1 cellular context compared by ENCODE assay signal in the genomic region with DNA sequence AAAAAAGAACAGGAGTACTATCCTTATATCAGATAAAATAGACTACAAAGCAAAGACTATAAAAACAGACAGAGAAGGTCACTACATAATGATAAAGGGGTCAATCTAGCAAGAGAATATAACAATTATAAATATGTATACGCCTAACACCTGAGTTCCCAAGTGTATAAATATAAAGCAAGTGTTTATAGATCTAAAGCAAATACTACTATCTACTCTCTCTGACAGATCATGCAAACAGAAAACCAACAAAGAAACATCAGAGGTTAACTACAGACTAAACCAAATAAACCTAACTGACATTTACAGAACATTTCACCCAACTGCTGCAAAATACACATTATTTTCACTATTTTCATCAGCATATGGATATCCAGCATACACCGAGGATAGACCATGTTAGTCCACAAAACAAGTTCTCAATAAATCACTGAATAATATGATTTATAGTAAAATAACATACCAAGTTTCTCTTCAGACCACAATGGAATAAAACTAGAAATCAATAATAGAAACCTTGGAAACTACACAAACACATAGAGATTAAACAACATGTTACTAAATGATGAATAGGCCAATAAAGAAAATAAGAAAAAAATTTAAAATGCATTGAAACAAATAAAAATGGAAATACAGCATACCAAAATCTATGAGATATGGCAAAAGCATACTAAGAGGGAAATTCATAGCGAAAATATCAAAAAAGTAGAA.
TF ChIP-seq lines count a peak whose summit lies in the region.

No MANE protein-coding gene starts in this region.

TF ChIP-seq in SK-N-SH, 30 proteins besides CTCF, POLR2A, EP300 and RAD21 (continued from another document):
- TF ChIP-seq ZBTB33 (IDR thresholded peaks at IDR 0.05; ENCODE audit: borderline replicate concordance, low read depth), result no peak
- no peak for TF ChIP-seq POLR2AphosphoS5 (IDR thresholded peaks at IDR 0.05; ENCODE audit: low read depth, low read length)
- TF ChIP-seq YY1 (IDR thresholded peaks at IDR 0.05; ENCODE audit: low read depth), result no peak
- TF ChIP-seq GATA2 (CRISPR knock-in tag; IDR thresholded peaks at IDR 0.05), result no peak
- TF ChIP-seq SMC3 (IDR thresholded peaks at IDR 0.05; ENCODE audit: low read depth, low read length), result no peak
- no peak for TF ChIP-seq REST (IDR thresholded peaks at IDR 0.05; ENCODE audit: low read depth, low read length)
- TF ChIP-seq, protein P1, sequence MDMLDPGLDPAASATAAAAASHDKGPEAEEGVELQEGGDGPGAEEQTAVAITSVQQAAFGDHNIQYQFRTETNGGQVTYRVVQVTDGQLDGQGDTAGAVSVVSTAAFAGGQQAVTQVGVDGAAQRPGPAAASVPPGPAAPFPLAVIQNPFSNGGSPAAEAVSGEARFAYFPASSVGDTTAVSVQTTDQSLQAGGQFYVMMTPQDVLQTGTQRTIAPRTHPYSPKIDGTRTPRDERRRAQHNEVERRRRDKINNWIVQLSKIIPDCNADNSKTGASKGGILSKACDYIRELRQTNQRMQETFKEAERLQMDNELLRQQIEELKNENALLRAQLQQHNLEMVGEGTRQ (IDR thresholded peaks at IDR 0.05; ENCODE audit: borderline replicate concordance, low read depth, low read length), result no peak
